1 cellular context compared by ENCODE assay signal in genomic region chr9:108911820-108912219, GRCh38.
TF ChIP-seq lines count a peak whose summit lies in the region.

No MANE protein-coding gene starts in this region.

TF ChIP-seq in HepG2, 621 proteins besides CTCF, POLR2A, EP300 and RAD21:
- TF ChIP-seq POGZ (CRISPR knock-in tag; IDR thresholded peaks at IDR 0.05) = no peak
- no peak for TF ChIP-seq ZNF33A (CRISPR knock-in tag; IDR thresholded peaks at IDR 0.05; ENCODE audit: borderline replicate concordance)
- no peak for TF ChIP-seq ZBTB38 (CRISPR knock-in tag; IDR thresholded peaks at IDR 0.05)
- TF ChIP-seq ZNF678 (CRISPR knock-in tag; IDR thresholded peaks at IDR 0.05) = no peak
- TF ChIP-seq ZNF281 (CRISPR knock-in tag; IDR thresholded peaks at IDR 0.05; ENCODE audit: borderline replicate concordance) = peak; percentile 38; the same call in 1 of the 2 replicates
- TF ChIP-seq IKZF1 (IDR thresholded peaks at IDR 0.05) = no peak
- TF ChIP-seq CENPT (CRISPR knock-in tag; IDR thresholded peaks at IDR 0.05; ENCODE audit: low read depth) = no peak
- TF ChIP-seq GFI1 (CRISPR knock-in tag; IDR thresholded peaks at IDR 0.05; ENCODE audit: borderline replicate concordance) = peak; percentile 92
- TF ChIP-seq, protein P1, sequence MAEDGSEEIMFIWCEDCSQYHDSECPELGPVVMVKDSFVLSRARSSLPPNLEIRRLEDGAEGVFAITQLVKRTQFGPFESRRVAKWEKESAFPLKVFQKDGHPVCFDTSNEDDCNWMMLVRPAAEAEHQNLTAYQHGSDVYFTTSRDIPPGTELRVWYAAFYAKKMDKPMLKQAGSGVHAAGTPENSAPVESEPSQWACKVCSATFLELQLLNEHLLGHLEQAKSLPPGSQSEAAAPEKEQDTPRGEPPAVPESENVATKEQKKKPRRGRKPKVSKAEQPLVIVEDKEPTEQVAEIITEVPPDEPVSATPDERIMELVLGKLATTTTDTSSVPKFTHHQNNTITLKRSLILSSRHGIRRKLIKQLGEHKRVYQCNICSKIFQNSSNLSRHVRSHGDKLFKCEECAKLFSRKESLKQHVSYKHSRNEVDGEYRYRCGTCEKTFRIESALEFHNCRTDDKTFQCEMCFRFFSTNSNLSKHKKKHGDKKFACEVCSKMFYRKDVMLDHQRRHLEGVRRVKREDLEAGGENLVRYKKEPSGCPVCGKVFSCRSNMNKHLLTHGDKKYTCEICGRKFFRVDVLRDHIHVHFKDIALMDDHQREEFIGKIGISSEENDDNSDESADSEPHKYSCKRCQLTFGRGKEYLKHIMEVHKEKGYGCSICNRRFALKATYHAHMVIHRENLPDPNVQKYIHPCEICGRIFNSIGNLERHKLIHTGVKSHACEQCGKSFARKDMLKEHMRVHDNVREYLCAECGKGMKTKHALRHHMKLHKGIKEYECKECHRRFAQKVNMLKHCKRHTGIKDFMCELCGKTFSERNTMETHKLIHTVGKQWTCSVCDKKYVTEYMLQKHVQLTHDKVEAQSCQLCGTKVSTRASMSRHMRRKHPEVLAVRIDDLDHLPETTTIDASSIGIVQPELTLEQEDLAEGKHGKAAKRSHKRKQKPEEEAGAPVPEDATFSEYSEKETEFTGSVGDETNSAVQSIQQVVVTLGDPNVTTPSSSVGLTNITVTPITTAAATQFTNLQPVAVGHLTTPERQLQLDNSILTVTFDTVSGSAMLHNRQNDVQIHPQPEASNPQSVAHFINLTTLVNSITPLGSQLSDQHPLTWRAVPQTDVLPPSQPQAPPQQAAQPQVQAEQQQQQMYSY (CRISPR knock-in tag; IDR thresholded peaks at IDR 0.05) = no peak
- TF ChIP-seq HNRNPL (IDR thresholded peaks at IDR 0.05; ENCODE audit: low read depth, low read length) = no peak
- TF ChIP-seq IKZF4 (CRISPR knock-in tag; IDR thresholded peaks at IDR 0.05; ENCODE audit: borderline replicate concordance, low read depth, not compliant biosample characterization) = no peak
- TF ChIP-seq, protein P2, sequence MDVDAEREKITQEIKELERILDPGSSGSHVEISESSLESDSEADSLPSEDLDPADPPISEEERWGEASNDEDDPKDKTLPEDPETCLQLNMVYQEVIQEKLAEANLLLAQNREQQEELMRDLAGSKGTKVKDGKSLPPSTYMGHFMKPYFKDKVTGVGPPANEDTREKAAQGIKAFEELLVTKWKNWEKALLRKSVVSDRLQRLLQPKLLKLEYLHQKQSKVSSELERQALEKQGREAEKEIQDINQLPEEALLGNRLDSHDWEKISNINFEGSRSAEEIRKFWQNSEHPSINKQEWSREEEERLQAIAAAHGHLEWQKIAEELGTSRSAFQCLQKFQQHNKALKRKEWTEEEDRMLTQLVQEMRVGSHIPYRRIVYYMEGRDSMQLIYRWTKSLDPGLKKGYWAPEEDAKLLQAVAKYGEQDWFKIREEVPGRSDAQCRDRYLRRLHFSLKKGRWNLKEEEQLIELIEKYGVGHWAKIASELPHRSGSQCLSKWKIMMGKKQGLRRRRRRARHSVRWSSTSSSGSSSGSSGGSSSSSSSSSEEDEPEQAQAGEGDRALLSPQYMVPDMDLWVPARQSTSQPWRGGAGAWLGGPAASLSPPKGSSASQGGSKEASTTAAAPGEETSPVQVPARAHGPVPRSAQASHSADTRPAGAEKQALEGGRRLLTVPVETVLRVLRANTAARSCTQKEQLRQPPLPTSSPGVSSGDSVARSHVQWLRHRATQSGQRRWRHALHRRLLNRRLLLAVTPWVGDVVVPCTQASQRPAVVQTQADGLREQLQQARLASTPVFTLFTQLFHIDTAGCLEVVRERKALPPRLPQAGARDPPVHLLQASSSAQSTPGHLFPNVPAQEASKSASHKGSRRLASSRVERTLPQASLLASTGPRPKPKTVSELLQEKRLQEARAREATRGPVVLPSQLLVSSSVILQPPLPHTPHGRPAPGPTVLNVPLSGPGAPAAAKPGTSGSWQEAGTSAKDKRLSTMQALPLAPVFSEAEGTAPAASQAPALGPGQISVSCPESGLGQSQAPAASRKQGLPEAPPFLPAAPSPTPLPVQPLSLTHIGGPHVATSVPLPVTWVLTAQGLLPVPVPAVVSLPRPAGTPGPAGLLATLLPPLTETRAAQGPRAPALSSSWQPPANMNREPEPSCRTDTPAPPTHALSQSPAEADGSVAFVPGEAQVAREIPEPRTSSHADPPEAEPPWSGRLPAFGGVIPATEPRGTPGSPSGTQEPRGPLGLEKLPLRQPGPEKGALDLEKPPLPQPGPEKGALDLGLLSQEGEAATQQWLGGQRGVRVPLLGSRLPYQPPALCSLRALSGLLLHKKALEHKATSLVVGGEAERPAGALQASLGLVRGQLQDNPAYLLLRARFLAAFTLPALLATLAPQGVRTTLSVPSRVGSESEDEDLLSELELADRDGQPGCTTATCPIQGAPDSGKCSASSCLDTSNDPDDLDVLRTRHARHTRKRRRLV (CRISPR knock-in tag; IDR thresholded peaks at IDR 0.05) = no peak
- TF ChIP-seq, protein P3, sequence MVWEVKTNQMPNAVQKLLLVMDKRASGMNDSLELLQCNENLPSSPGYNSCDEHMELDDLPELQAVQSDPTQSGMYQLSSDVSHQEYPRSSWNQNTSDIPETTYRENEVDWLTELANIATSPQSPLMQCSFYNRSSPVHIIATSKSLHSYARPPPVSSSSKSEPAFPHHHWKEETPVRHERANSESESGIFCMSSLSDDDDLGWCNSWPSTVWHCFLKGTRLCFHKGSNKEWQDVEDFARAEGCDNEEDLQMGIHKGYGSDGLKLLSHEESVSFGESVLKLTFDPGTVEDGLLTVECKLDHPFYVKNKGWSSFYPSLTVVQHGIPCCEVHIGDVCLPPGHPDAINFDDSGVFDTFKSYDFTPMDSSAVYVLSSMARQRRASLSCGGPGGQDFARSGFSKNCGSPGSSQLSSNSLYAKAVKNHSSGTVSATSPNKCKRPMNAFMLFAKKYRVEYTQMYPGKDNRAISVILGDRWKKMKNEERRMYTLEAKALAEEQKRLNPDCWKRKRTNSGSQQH (CRISPR knock-in tag; IDR thresholded peaks at IDR 0.05; ENCODE audit: low read depth) = no peak
- TF ChIP-seq, protein P4, sequence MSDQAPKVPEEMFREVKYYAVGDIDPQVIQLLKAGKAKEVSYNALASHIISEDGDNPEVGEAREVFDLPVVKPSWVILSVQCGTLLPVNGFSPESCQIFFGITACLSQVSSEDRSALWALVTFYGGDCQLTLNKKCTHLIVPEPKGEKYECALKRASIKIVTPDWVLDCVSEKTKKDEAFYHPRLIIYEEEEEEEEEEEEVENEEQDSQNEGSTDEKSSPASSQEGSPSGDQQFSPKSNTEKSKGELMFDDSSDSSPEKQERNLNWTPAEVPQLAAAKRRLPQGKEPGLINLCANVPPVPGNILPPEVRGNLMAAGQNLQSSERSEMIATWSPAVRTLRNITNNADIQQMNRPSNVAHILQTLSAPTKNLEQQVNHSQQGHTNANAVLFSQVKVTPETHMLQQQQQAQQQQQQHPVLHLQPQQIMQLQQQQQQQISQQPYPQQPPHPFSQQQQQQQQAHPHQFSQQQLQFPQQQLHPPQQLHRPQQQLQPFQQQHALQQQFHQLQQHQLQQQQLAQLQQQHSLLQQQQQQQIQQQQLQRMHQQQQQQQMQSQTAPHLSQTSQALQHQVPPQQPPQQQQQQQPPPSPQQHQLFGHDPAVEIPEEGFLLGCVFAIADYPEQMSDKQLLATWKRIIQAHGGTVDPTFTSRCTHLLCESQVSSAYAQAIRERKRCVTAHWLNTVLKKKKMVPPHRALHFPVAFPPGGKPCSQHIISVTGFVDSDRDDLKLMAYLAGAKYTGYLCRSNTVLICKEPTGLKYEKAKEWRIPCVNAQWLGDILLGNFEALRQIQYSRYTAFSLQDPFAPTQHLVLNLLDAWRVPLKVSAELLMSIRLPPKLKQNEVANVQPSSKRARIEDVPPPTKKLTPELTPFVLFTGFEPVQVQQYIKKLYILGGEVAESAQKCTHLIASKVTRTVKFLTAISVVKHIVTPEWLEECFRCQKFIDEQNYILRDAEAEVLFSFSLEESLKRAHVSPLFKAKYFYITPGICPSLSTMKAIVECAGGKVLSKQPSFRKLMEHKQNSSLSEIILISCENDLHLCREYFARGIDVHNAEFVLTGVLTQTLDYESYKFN (CRISPR knock-in tag; conservative IDR thresholded peaks at IDR 0.05) = 0 out of 2 replicates have a peak, but pooled peaks have one; percentile 15
- TF ChIP-seq MATR3 (CRISPR knock-in tag; IDR thresholded peaks at IDR 0.05) = no peak
- peak; percentile 30; the same call in 1 of the 2 replicates for TF ChIP-seq RARA (CRISPR knock-in tag; IDR thresholded peaks at IDR 0.05)
- no peak for TF ChIP-seq FLYWCH1 (CRISPR knock-in tag; IDR thresholded peaks at IDR 0.05)
- TF ChIP-seq SOX5 (CRISPR knock-in tag; IDR thresholded peaks at IDR 0.05; ENCODE audit: borderline replicate concordance) = peak; percentile 19; the same call in 1 of the 2 replicates
- no peak for TF ChIP-seq ZNF782 (CRISPR knock-in tag; IDR thresholded peaks at IDR 0.05; ENCODE audit: borderline replicate concordance)
- TF ChIP-seq WIZ (CRISPR knock-in tag; IDR thresholded peaks at IDR 0.05) = no peak
- TF ChIP-seq MXD4 (CRISPR knock-in tag; IDR thresholded peaks at IDR 0.05) = no peak
- TF ChIP-seq, protein P5, sequence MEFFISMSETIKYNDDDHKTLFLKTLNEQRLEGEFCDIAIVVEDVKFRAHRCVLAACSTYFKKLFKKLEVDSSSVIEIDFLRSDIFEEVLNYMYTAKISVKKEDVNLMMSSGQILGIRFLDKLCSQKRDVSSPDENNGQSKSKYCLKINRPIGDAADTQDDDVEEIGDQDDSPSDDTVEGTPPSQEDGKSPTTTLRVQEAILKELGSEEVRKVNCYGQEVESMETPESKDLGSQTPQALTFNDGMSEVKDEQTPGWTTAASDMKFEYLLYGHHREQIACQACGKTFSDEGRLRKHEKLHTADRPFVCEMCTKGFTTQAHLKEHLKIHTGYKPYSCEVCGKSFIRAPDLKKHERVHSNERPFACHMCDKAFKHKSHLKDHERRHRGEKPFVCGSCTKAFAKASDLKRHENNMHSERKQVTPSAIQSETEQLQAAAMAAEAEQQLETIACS (CRISPR knock-in tag; IDR thresholded peaks at IDR 0.05) = no peak
- TF ChIP-seq TCF7 (IDR thresholded peaks at IDR 0.05; ENCODE audit: low read depth) = 0 out of 2 replicates have a peak, but pooled peaks have one; percentile 12
